In genomic region chr3:13120246-13120927, GRCh38 we compare ENCODE assay signal across 26 cellular contexts.
"Had no signal": no experiment of that assay in that cellular context is flagged by ENCODE, and none has a peak within 500 bp of the region (broad histone marks: within the 10 kb centered on the region; RNA-seq: fewer than 3 reads in every experiment).

No MANE protein-coding gene starts in this region.

- DNase-seq: activated CD4-positive, alpha-beta T cell treated with anti-CD3 and anti-CD28 coated beads for 4 hours; activated CD4-positive, alpha-beta T cell treated with anti-CD3 and anti-CD28 coated beads, Interleukin-2, amount 50 U/mL, for 48 hours; activated CD4-positive, CD25-positive, alpha-beta regulatory T cell; activated naive CD4-positive, alpha-beta T cell; activated naive CD8-positive, alpha-beta T cell treated with anti-CD3 and anti-CD28 coated beads for 36 hours; colonic mucosa; effector memory CD8-positive, alpha-beta T cell; hippocampal formation; mesendoderm; ovary; psoas muscle; stimulated activated CD4-positive, alpha-beta T cell treated with anti-CD3 and anti-CD28 coated beads, Interleukin-15, amount 100 ng/mL, for 24 hours; stimulated activated CD4-positive, alpha-beta T cell treated with anti-CD3 and anti-CD28 coated beads, Interleukin-2, amount 100 ng/mL, for 48 hours; stimulated activated CD8-positive, alpha-beta memory T cell treated with anti-CD3 and anti-CD28 coated beads, Interleukin-4, amount 100 ng/mL, for 48 hours; stimulated activated naive CD4-positive, alpha-beta T cell treated with Interleukin-2 at 50 U/mL for 16 hours; SW 1271; T-helper 17 cell had no signal

- H3K27ac Mint-ChIP-seq: activated naive CD8-positive, alpha-beta T cell treated with anti-CD3 and anti-CD28 coated beads for 36 hours; effector memory CD8-positive, alpha-beta T cell; T-helper 17 cell; type B pancreatic cell had no signal

- H3K36me3 Mint-ChIP-seq: activated naive CD8-positive, alpha-beta T cell treated with anti-CD3 and anti-CD28 coated beads for 36 hours; type B pancreatic cell had no signal

- H3K4me1 Mint-ChIP-seq: activated naive CD8-positive, alpha-beta T cell treated with anti-CD3 and anti-CD28 coated beads for 36 hours; central memory CD8-positive, alpha-beta T cell had no signal

- H3K4me3 Mint-ChIP-seq: activated naive CD8-positive, alpha-beta T cell treated with anti-CD3 and anti-CD28 coated beads for 36 hours; central memory CD8-positive, alpha-beta T cell; effector memory CD8-positive, alpha-beta T cell; T-helper 17 cell; type B pancreatic cell had no signal

- H3K36me3 ChIP-seq: colonic mucosa, esophagus muscularis mucosa, ovary, thoracic aorta had no signal

- H3K27ac ChIP-seq: colonic mucosa, dorsolateral prefrontal cortex, esophagus muscularis mucosa, ovary, psoas muscle, SK-N-MC, skin epidermis, thoracic aorta had no signal

- H3K4me3 ChIP-seq: colonic mucosa, dorsolateral prefrontal cortex, esophagus muscularis mucosa, mucosa of descending colon, ovary, psoas muscle, SK-N-MC, skin epidermis, thoracic aorta had no signal

- H3K27me3 Mint-ChIP-seq: activated naive CD8-positive, alpha-beta T cell treated with anti-CD3 and anti-CD28 coated beads for 36 hours had no signal

- ATAC-seq: effector memory CD8-positive, alpha-beta T cell; mucosa of descending colon; psoas muscle; right cardiac atrium; T-helper 17 cell had no signal

- H3K27me3 ChIP-seq: colonic mucosa, dorsolateral prefrontal cortex, ovary had no signal

- H3K4me1 ChIP-seq: colonic mucosa, esophagus muscularis mucosa, psoas muscle had no signal

- H3K9me3 ChIP-seq: colonic mucosa, esophagus muscularis mucosa, mucosa of descending colon, ovary, psoas muscle, thoracic aorta had no signal

- H3K9me3 Mint-ChIP-seq: activated naive CD8-positive, alpha-beta T cell treated with anti-CD3 and anti-CD28 coated beads for 36 hours; central memory CD8-positive, alpha-beta T cell; effector memory CD8-positive, alpha-beta T cell; type B pancreatic cell had no signal
